Comparison of ENCODE assay signal across 9 cellular contexts in the genomic region with DNA sequence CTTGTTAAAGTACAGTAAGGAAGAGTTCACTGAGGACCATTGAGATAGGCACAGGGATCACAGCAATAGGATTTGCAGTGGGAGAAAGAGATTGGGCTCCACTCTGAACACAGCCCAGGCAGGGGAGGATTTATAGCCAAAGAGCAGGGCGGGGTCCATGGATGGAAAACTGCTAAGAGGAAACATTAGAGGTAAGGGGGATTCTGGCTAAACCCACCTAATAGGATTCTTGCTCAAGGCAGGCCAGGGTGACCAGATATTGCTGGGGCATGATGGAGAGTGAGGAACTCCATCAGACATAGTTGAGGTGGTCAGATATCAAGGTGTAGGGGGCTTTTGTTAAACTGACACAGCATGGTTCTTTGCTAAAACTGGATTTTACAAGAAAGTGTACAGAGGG.
"Had no signal": no experiment of that assay in that cellular context is flagged by ENCODE, and none has a peak within 500 bp of the region (broad histone marks: within the 10 kb centered on the region; RNA-seq: fewer than 3 reads in every experiment).

No MANE protein-coding gene starts in this region.

- H2AFZ ChIP-seq: GM23248, GM23338 had no signal

- H3K9me3 ChIP-seq: HAP-1 had no signal

- H3K9me3 Mint-ChIP-seq: GM23338, H9 had no signal

- H3K4me1 ChIP-seq: HAP-1 had no signal

- H3K4me3 ChIP-seq: GM23248, GM23338, HAP-1 had no signal

- H3K4me3 Mint-ChIP-seq: GM23338, H9, HFFc6 had no signal

- DNase-seq: GM23248, GOT3, H7, H9, HCEC 1CT, HFFc6 had no signal

- H3K4me2 ChIP-seq: GM23338 had no signal

- H3K36me3 ChIP-seq: HAP-1 had no signal

- H3K27ac Mint-ChIP-seq: GM23338, H9, HFFc6 had no signal

- ATAC-seq: HCT116 had no signal

- H3K9ac ChIP-seq: GM23248 had no signal

- H3K27ac ChIP-seq: GM23248 had no signal
